In genomic region chr9:37953775-37954437, GRCh38 we compare ENCODE assay signal across 9 cellular contexts. TPM values are rescaled to one million over a fixed set of nuclear protein-coding genes. Genes with fewer than 3 reads are reported as not detected.
DNase-seq lines count a peak whose midpoint lies in the region; ATAC-seq and FAIRE-seq lines count a peak whose summit lies in the region.
"Had no signal": no experiment of that assay in that cellular context is flagged by ENCODE, and none has a peak within 500 bp of the region (broad histone marks: within the 10 kb centered on the region; RNA-seq: fewer than 3 reads in every experiment).

No MANE protein-coding gene starts in this region.

- ATAC-seq in HG02588 (IDR thresholded peaks at IDR 0.05; ENCODE audit: unreplicated experiment): peak; percentile 78

- FAIRE-seq in RCC 7860 (lab: Jason Lieb, UNC): peak; percentile 96
- FAIRE-seq: A204.1 had no signal

- peak; percentile 39 for DNase-seq in SIG-M5 treated with dmso at 0.1 percent for 504 hours (lab: John Stamatoyannopoulos, UW; ENCODE audit: unreplicated experiment)
- DNase-seq in SIG-M5 (lab: John Stamatoyannopoulos, UW): no peak
- DNase-seq in RCC 7860 (ENCODE audit: low spot score): peak; percentile 98
- DNase-seq in dedifferentiated amniotic fluid mesenchymal stem cell (ENCODE audit: extremely low spot score): peak; percentile 75
- peak; percentile 96 for DNase-seq in pulmonary artery endothelial cell (ENCODE audit: low read depth, low spot score)
- no peak for DNase-seq in SKM-1 treated with dmso at 0.1 percent for 144 hours (lab: John Stamatoyannopoulos, UW; ENCODE audit: unreplicated experiment)
- DNase-seq in NCI-H1105 treated with DMSO at 0.1 percent for 48 hours (lab: John Stamatoyannopoulos, UW): no peak

RNA-seq across cellular contexts. Expression of gene SLC25A51, which starts 50.0 kb away (rescaled TPM):
- 79.3 and 119 TPM in 2 replicates for total RNA-seq in pulmonary artery endothelial cell

Comparison
In these comparisons a context has a peak if more than half of its experiments do, and no peak if none do; other contexts are left out.
1. DNase-seq: peak in SIG-M5 treated with dmso at 0.1 percent for 504 hours (single experiment), RCC 7860 (single experiment), dedifferentiated amniotic fluid mesenchymal stem cell (single experiment) and pulmonary artery endothelial cell (single experiment); none in SIG-M5 (single experiment), SKM-1 treated with dmso at 0.1 percent for 144 hours (single experiment) and NCI-H1105 treated with DMSO at 0.1 percent for 48 hours (single experiment).